In the genomic region with DNA sequence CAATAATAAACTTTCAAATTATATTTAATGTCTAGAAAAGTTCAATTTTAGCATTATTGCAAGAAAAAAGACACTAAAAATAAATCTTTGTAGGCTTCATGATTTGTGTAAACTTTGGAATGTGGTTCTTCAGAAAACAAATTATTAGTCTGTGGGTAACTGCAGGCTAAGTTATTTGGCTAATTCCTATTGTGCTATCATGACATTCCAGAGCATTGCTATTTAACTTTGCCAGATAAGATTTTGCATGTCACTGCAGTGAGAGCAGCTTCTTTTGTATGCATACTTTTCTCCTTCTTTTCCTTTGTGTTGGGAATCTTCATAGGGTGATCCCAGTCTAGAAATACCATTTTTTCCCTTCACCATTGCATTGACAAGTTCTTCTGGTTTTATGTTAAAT, we compare ENCODE assay signal across 25 cellular contexts.
"Had no signal": no experiment of that assay in that cellular context is flagged by ENCODE, and none has a peak within 500 bp of the region (broad histone marks: within the 10 kb centered on the region; RNA-seq: fewer than 3 reads in every experiment).

No MANE protein-coding gene starts in this region.

- H3K36me3 ChIP-seq: ascending aorta, breast epithelium, esophagus squamous epithelium, heart right ventricle, pancreas, right atrium auricular region, thyroid gland, uterus had no signal

- H3K27ac Mint-ChIP-seq: activated B cell treated with CpG ODN at 0.5 μM for 24 hours; activated CD4-positive, alpha-beta T cell treated with anti-CD3 and anti-CD28 coated beads for 36 hours; activated naive CD4-positive, alpha-beta T cell treated with anti-CD3 and anti-CD28 coated beads, Interleukin-2, amount 50 U/mL, for 72 hours; activated T-cell treated with anti-CD3 and anti-CD28 coated beads, Interleukin-2, amount 50 U/mL, for 24 hours; activated T-helper 17 cell treated with anti-CD3 and anti-CD28 coated beads, Interleukin-2, amount 50 U/mL, for 72 hours; natural killer cell treated with Interleukin-12 subunit alpha and Interleukin-12 subunit beta and Interleukin-15 and Interleukin-18, amount 100 ng/mL, for 72 hours; stimulated activated naive CD8-positive, alpha-beta T cell treated with anti-CD3 and anti-CD28 coated beads, Interleukin-15, Interleukin-2, amounts not matched to agents 100 ng/mL and 50 ng/mL, for 24 hours had no signal

- H3K27me3 Mint-ChIP-seq: activated B cell treated with CpG ODN at 0.5 μM for 24 hours; activated CD4-positive, alpha-beta T cell treated with anti-CD3 and anti-CD28 coated beads for 36 hours; activated T-helper 17 cell treated with anti-CD3 and anti-CD28 coated beads, Interleukin-2, amount 50 U/mL, for 72 hours; natural killer cell treated with Interleukin-12 subunit alpha and Interleukin-12 subunit beta and Interleukin-15 and Interleukin-18, amount 100 ng/mL, for 72 hours; stimulated activated naive CD8-positive, alpha-beta T cell treated with anti-CD3 and anti-CD28 coated beads, Interleukin-15, Interleukin-2, amounts not matched to agents 100 ng/mL and 50 ng/mL, for 24 hours had no signal

- H3K36me3 Mint-ChIP-seq: activated naive CD4-positive, alpha-beta T cell treated with anti-CD3 and anti-CD28 coated beads, Interleukin-2, amount 50 U/mL, for 72 hours; natural killer cell treated with Interleukin-12 subunit alpha and Interleukin-12 subunit beta and Interleukin-15 and Interleukin-18, amount 100 ng/mL, for 72 hours had no signal

- DNase-seq: activated B cell treated with CpG ODN at 0.5 μM for 24 hours; activated CD4-positive, alpha-beta T cell treated with anti-CD3 and anti-CD28 coated beads for 36 hours; activated CD4-positive, alpha-beta T cell treated with anti-CD3 and anti-CD28 coated beads, Interleukin-2, amount 50 U/mL, for 4 hours; activated CD8-positive, alpha-beta memory T cell treated with anti-CD3 and anti-CD28 coated beads for 24 hours; activated CD8-positive, alpha-beta memory T cell treated with anti-CD3 and anti-CD28 coated beads, Interleukin-2, amount 50 U/mL, for 4 hours; activated T-cell treated with anti-CD3 and anti-CD28 coated beads, Interleukin-2, amount 50 U/mL, for 24 hours; esophagus squamous epithelium; heart right ventricle; left ventricle myocardium superior; pancreas; psoas muscle; stimulated activated CD4-positive, alpha-beta T cell treated with anti-CD3 and anti-CD28 coated beads, Interleukin-1b, Interleukin-23, amount 100 ng/mL, for 48 hours; substantia nigra; T-helper 9 cell; thyroid gland; uterus had no signal

- H3K27ac ChIP-seq: ascending aorta, breast epithelium, coronary artery, esophagus squamous epithelium, heart right ventricle, pancreas, psoas muscle, right atrium auricular region, skin epidermis, thyroid gland, uterus had no signal

- H3K4me1 Mint-ChIP-seq: activated B cell treated with CpG ODN at 0.5 μM for 24 hours; activated CD4-positive, alpha-beta T cell treated with anti-CD3 and anti-CD28 coated beads for 36 hours; activated T-helper 17 cell treated with anti-CD3 and anti-CD28 coated beads, Interleukin-2, amount 50 U/mL, for 72 hours had no signal

- H3K4me3 Mint-ChIP-seq: activated B cell treated with CpG ODN at 0.5 μM for 24 hours; activated CD4-positive, alpha-beta T cell treated with anti-CD3 and anti-CD28 coated beads for 36 hours; activated T-cell treated with anti-CD3 and anti-CD28 coated beads, Interleukin-2, amount 50 U/mL, for 24 hours; activated T-helper 17 cell treated with anti-CD3 and anti-CD28 coated beads, Interleukin-2, amount 50 U/mL, for 72 hours; natural killer cell treated with Interleukin-12 subunit alpha and Interleukin-12 subunit beta and Interleukin-15 and Interleukin-18, amount 100 ng/mL, for 72 hours; stimulated activated naive CD8-positive, alpha-beta T cell treated with anti-CD3 and anti-CD28 coated beads, Interleukin-15, Interleukin-2, amounts not matched to agents 100 ng/mL and 50 ng/mL, for 24 hours had no signal

- H3K9me3 Mint-ChIP-seq: activated B cell treated with CpG ODN at 0.5 μM for 24 hours; activated naive CD4-positive, alpha-beta T cell treated with anti-CD3 and anti-CD28 coated beads, Interleukin-2, amount 50 U/mL, for 72 hours; activated T-cell treated with anti-CD3 and anti-CD28 coated beads, Interleukin-2, amount 50 U/mL, for 24 hours; natural killer cell treated with Interleukin-12 subunit alpha and Interleukin-12 subunit beta and Interleukin-15 and Interleukin-18, amount 100 ng/mL, for 72 hours; stimulated activated naive CD8-positive, alpha-beta T cell treated with anti-CD3 and anti-CD28 coated beads, Interleukin-15, Interleukin-2, amounts not matched to agents 100 ng/mL and 50 ng/mL, for 24 hours had no signal

- H3K4me3 ChIP-seq: ascending aorta, breast epithelium, coronary artery, esophagus squamous epithelium, heart right ventricle, pancreas, psoas muscle, right atrium auricular region, skin epidermis, thyroid gland, uterus had no signal

- H3K27me3 ChIP-seq: ascending aorta, esophagus squamous epithelium, right atrium auricular region, thyroid gland, uterus had no signal

- H3K9me3 ChIP-seq: esophagus squamous epithelium, pancreas, psoas muscle, thyroid gland, uterus had no signal

- H3K4me1 ChIP-seq: ascending aorta, breast epithelium, esophagus squamous epithelium, pancreas, psoas muscle, right atrium auricular region, thyroid gland, uterus had no signal
